22 cellular contexts compared by ENCODE assay signal in genomic region chr11:57802411-57802810, GRCh38. TPM values are rescaled to one million over a fixed set of nuclear protein-coding genes. Genes with fewer than 3 reads are reported as not detected.
"Had no signal": no experiment of that assay in that cellular context is flagged by ENCODE, and none has a peak within 500 bp of the region (broad histone marks: within the 10 kb centered on the region; RNA-seq: fewer than 3 reads in every experiment).

No MANE protein-coding gene starts in this region.

- H3K9me3 ChIP-seq: gastroesophageal sphincter, tibial artery had no signal

- ATAC-seq: activated naive CD4-positive, alpha-beta T cell treated with anti-CD3 and anti-CD28 coated beads, Interleukin-2, amount 50 U/mL, for 72 hours; gastroesophageal sphincter; left colon had no signal

- DNase-seq: activated CD4-positive, CD25-positive, alpha-beta regulatory T cell treated with anti-CD3 and anti-CD28 coated beads, Interleukin-2, amount 50 U/mL, for 72 hours; activated CD8-positive, alpha-beta memory T cell treated with anti-CD3 and anti-CD28 coated beads for 24 hours; activated gamma-delta T cell treated with Interleukin-2 at 50 U/mL for 16 hours; central memory CD4-positive, alpha-beta T cell; dorsolateral prefrontal cortex; left colon; midbrain; occipital lobe; posterior cingulate gyrus; retina; stimulated activated CD4-positive, alpha-beta T cell treated with anti-CD3 and anti-CD28 coated beads, Interleukin-12 subunit alpha, Interleukin-12 subunit beta, amount 100 ng/mL, for 4 hours; stimulated activated CD4-positive, alpha-beta T cell treated with anti-CD3 and anti-CD28 coated beads, Interleukin-1b, Interleukin-23, amount 100 ng/mL, for 48 hours; stimulated activated CD8-positive, alpha-beta memory T cell treated with anti-CD3 and anti-CD28 coated beads, Interleukin-4, amount 100 ng/mL, for 48 hours; stimulated activated naive CD4-positive, alpha-beta T cell; tibial artery had no signal

- H3K27me3 ChIP-seq: dorsolateral prefrontal cortex, gastroesophageal sphincter, tibial artery had no signal

- H3K27ac ChIP-seq: tibial artery had no signal

- H3K9me3 Mint-ChIP-seq: activated naive CD4-positive, alpha-beta T cell treated with anti-CD3 and anti-CD28 coated beads, Interleukin-2, amount 50 U/mL, for 72 hours had no signal

- H3K4me3 ChIP-seq: dorsolateral prefrontal cortex, gastroesophageal sphincter, tibial artery had no signal

- H3K36me3 Mint-ChIP-seq: activated naive CD4-positive, alpha-beta T cell treated with anti-CD3 and anti-CD28 coated beads, Interleukin-2, amount 50 U/mL, for 72 hours had no signal

RNA-seq across cellular contexts. Expression of gene BTBD18, which starts 50.8 kb away (rescaled TPM):
- total RNA-seq: activated naive CD4-positive, alpha-beta T cell treated with anti-CD3 and anti-CD28 coated beads, Interleukin-2, amount 50 U/mL, for 72 hours; dorsolateral prefrontal cortex; gastroesophageal sphincter; left colon; lung microvascular endothelial cell; occipital lobe; subcutaneous adipose tissue; T-helper 1 cell treated with Interleukin-12 subunit alpha and Interleukin-12 subunit beta and Interleukin-4 antibody, amounts not matched to agents 30 ng/mL and 1 ng/mL, for 36 hours; urinary bladder had no signal
- polyA plus RNA-seq: neural cell, urinary bladder had no signal
